ENCODE assay signal across 15 cellular contexts in the genomic region with DNA sequence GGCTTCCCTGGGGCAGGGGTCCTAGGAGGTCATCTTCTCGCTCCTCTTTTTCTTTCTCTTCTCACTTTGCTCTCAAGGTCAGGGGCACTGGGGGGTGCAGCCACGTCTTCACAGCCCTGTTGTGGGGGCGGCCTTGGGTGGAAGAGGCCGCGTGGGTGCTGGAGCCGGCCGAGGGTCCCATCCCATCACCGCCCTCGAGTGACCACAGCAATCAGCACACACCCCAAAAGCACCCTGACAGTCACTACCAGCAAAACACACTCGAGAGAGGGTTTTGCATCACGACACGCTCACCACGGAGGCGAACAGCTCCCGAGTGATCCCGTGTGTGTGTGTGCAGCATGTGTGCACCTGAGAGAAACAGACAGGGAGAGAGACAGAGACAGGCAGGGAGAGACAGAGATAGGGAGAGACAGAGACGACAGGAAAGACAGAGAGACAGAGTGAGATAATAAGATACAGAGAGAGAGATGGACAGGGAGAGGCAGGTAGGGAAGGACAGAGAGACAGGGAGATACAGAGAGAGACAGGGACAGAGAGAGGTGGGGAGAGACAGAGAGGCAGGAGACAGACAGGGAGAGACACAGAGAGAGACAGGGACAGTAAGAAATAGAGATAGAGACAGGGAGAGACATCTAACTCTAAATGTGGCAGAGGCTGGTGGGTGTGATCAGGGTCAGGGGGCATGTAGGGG.
"Had no signal": no experiment of that assay in that cellular context is flagged by ENCODE, and none has a peak within 500 bp of the region (broad histone marks: within the 10 kb centered on the region; RNA-seq: fewer than 3 reads in every experiment).

No MANE protein-coding gene starts in this region.

- H3K4me3 ChIP-seq: heart left ventricle, left lung, pancreas, SJSA1, tibial artery had no signal

- DNase-seq: activated CD4-positive, alpha-beta T cell treated with anti-CD3 and anti-CD28 coated beads, Interleukin-2, amount 10 ng/mL, durations not matched to agents 24 days and 14 days; activated naive CD4-positive, alpha-beta T cell treated with Interleukin-2 at 50 U/mL for 16 hours; activated naive CD8-positive, alpha-beta T cell treated with anti-CD3 and anti-CD28 coated beads, Interleukin-2, amount 50 U/mL, for 24 hours; activated T-cell treated with anti-CD3 and anti-CD28 coated beads, Interleukin-2, amount 50 U/mL, for 72 hours; effector CD4-positive, alpha-beta T cell; stimulated activated CD4-positive, alpha-beta T cell treated with anti-CD3 and anti-CD28 coated beads, Interleukin-4, amount 100 ng/mL, for 4 hours; T1000 had no signal

- H3K36me3 ChIP-seq: heart left ventricle, left lung, pancreas, SJSA1, tibial artery had no signal

- H3K27me3 ChIP-seq: heart left ventricle, left lung, pancreas had no signal

- FAIRE-seq: astrocyte, frontal cortex, islet of Langerhans, pancreas had no signal

- H3K27ac ChIP-seq: heart left ventricle, left lung, pancreas, SJSA1, tibial artery had no signal

- H3K4me1 ChIP-seq: heart left ventricle, left lung, pancreas, SJSA1, tibial artery had no signal

- H3K9me3 ChIP-seq: heart left ventricle, left lung, pancreas, SJSA1, tibial artery had no signal
